In genomic region chr12:93979189-93979588, GRCh38 we compare ENCODE assay signal across 10 cellular contexts.
DNase-seq lines count a peak whose midpoint lies in the region; ATAC-seq and TF ChIP-seq lines count a peak whose summit lies in the region.
"Had no signal": no experiment of that assay in that cellular context is flagged by ENCODE, and none has a peak within 500 bp of the region (broad histone marks: within the 10 kb centered on the region; RNA-seq: fewer than 3 reads in every experiment).

No MANE protein-coding gene starts in this region.

- TF ChIP-seq CTCF in GM12873 (IDR thresholded peaks at IDR 0.05; ENCODE audit: insufficient read depth, low read depth, low read length, missing control alignments) (peak; percentile 63), endodermal cell (conservative IDR thresholded peaks at IDR 0.05) (peak; percentile 61), osteocyte (IDR thresholded peaks at IDR 0.05) (peak; percentile 43)

- WGBS in endodermal cell (ENCODE audit: insufficient coverage in 1 of 2, insufficient read length in 1 of 2), 2 experiments: 60 to 78% methylated on average over 1 to 2 of the region's 2 CpGs

- H3K27me3 Mint-ChIP-seq in endodermal cell (ENCODE audit: insufficient read depth) (peaks cover 29% of the 10 kb centered on the region), osteocyte (ENCODE audit: unreplicated experiment) (no peaks in the 10 kb centered on the region)

- H3K27ac Mint-ChIP-seq in endodermal cell (no peak overlapping the region), osteocyte (ENCODE audit: unreplicated experiment) (no peak overlapping the region)

- H3K27ac ChIP-seq in endodermal cell (ENCODE audit: low read depth, low read length): no peak overlapping the region

- H3K9me3 ChIP-seq in endodermal cell (ENCODE audit: control insufficient read depth, low read length): no peaks in the 10 kb centered on the region

- H3K9ac ChIP-seq in endodermal cell (ENCODE audit: extremely low read depth, low read length, poor library complexity, severe bottlenecking): no peak overlapping the region

- ATAC-seq in HG02981 (IDR thresholded peaks at IDR 0.05; ENCODE audit: unreplicated experiment): no peak
- ATAC-seq in HG03095 (IDR thresholded peaks at IDR 0.05; ENCODE audit: unreplicated experiment): no peak
- no peak for ATAC-seq in GM18511 (IDR thresholded peaks at IDR 0.05; ENCODE audit: unreplicated experiment)

- no peak overlapping the region for H3K4me3 ChIP-seq in endodermal cell (ENCODE audit: low read length)

- no peak overlapping the region for H3K4me3 Mint-ChIP-seq in endodermal cell
- no peak overlapping the region for H3K4me3 Mint-ChIP-seq in osteocyte (ENCODE audit: unreplicated experiment)

- H3K36me3 Mint-ChIP-seq in endodermal cell (ENCODE audit: low read depth): no peaks in the 10 kb centered on the region
- no peaks in the 10 kb centered on the region for H3K36me3 Mint-ChIP-seq in osteocyte (ENCODE audit: unreplicated experiment)

- peaks cover 21% of the 10 kb centered on the region for H3K27me3 ChIP-seq in endodermal cell (ENCODE audit: control insufficient read depth, insufficient read depth, low read length, poor library complexity, severe bottlenecking)

- peaks cover 4% of the 10 kb centered on the region for H3K9me3 Mint-ChIP-seq in endodermal cell
- H3K9me3 Mint-ChIP-seq in osteocyte (ENCODE audit: unreplicated experiment): peaks cover 4% of the 10 kb centered on the region

- H3K36me3 ChIP-seq in endodermal cell (ENCODE audit: control insufficient read depth, insufficient read depth, low read length): no peaks in the 10 kb centered on the region

- DNase-seq in NCI-H748 treated with DMSO at 0.1 percent for 48 hours (lab: John Stamatoyannopoulos, UW): peak; percentile 6
- DNase-seq in endodermal cell: no peak
- DNase-seq in osteocyte (ENCODE audit: extremely low spot score, unreplicated experiment): no peak
- no peak for DNase-seq in T1000 (lab: John Stamatoyannopoulos, UW)
- DNase-seq: NCI-H1436 treated with DMSO at 0.1 percent for 48 hours, substantia nigra had no signal

- peaks cover 6% of the 10 kb centered on the region for H3K4me1 ChIP-seq in endodermal cell (ENCODE audit: control insufficient read depth, insufficient read depth, low read length)

- H3K4me1 Mint-ChIP-seq in endodermal cell (peaks cover 16% of the 10 kb centered on the region), osteocyte (ENCODE audit: unreplicated experiment) (peaks cover 26% of the 10 kb centered on the region)
